ENCODE assay signal across 12 cellular contexts in genomic region chr22:25113316-25113721, GRCh38.
DNase-seq lines count a peak whose midpoint lies in the region; ATAC-seq, FAIRE-seq and TF ChIP-seq lines count a peak whose summit lies in the region.
"Had no signal": no experiment of that assay in that cellular context is flagged by ENCODE, and none has a peak within 500 bp of the region (broad histone marks: within the 10 kb centered on the region; RNA-seq: fewer than 3 reads in every experiment).

No MANE protein-coding gene starts in this region.

- ATAC-seq in gastrocnemius medialis, result peak; percentile 49 to 57
- ATAC-seq in GM18519 (IDR thresholded peaks at IDR 0.05; ENCODE audit: low FRiP score, unreplicated experiment), result no peak
- no peak for ATAC-seq in HG03159 (IDR thresholded peaks at IDR 0.05; ENCODE audit: unreplicated experiment)

- H3K4me1 ChIP-seq in kidney (ENCODE audit: control insufficient read depth in 1 of 2, insufficient read depth in 1 of 2, low read depth in 1 of 2, low read length in 2 of 2) (peaks cover 29 to 31% of the 10 kb centered on the region in 2 donors), gastrocnemius medialis (peaks cover 26 to 31% of the 10 kb centered on the region in 2 donors)

- peak; percentile 35 for DNase-seq in Daoy (ENCODE audit: low read depth)
- DNase-seq in astrocyte of the hippocampus (ENCODE audit: low read depth, low spot score), result peak; percentile 22
- DNase-seq in kidney, result peak; percentile 89
- DNase-seq in gastrocnemius medialis, result peak; percentile 84 to 95
- DNase-seq in stimulated activated CD4-positive, alpha-beta T cell treated with anti-CD3 and anti-CD28 coated beads, Interleukin-12 subunit alpha, Interleukin-12 subunit beta, amount 100 ng/mL, for 4 hours, result no peak
- DNase-seq in midbrain (lab: John Stamatoyannopoulos, UW), result no peak
- DNase-seq: amniotic stem cell; CD4-positive, alpha-beta memory T cell; NCI-H1048; NCI-H82 had no signal

- no peaks in the 10 kb centered on the region for H3K27me3 ChIP-seq in gastrocnemius medialis

- H3K9me3 ChIP-seq in kidney (ENCODE audit: control insufficient read depth in 1 of 2, low read length in 2 of 2), result no peaks in the 10 kb centered on the region
- no peaks in the 10 kb centered on the region for H3K9me3 ChIP-seq in gastrocnemius medialis

- TF ChIP-seq POLR2A in gastrocnemius medialis (IDR thresholded peaks at IDR 0.05), result peak; percentile 50 to 60

- H3K4me3 ChIP-seq in kidney (ENCODE audit: low read length in 2 of 2), result peak overlapping the region in 1 of 2 donors; percentile 74
- H3K4me3 ChIP-seq in gastrocnemius medialis, result peak overlapping the region; percentile 71 to 80 (median 79)

- peak overlapping the region in 1 of 2 donors; percentile 13 for H3K9ac ChIP-seq in kidney (ENCODE audit: low read length in 2 of 2)

- in situ Hi-C loops in gastrocnemius medialis (cut with MboI; ENCODE audit: low sequenced_read_pairs in 4 of 4), result loop anchor here in 1 of 4 donors (10.0 kb wide), 1 partner anchor 51 kb away; no protein-coding TSS in a partner anchor

- no peak for FAIRE-seq in kidney (lab: Jason Lieb, UNC)

- intact Hi-C loops in kidney (cut with DNase I), result no loop called here
- intact Hi-C loops in gastrocnemius medialis (cut with DNase I; ENCODE audit: low total_unique reads), result loop anchor here (1.0 to 10.0 kb wide), 2 partner anchors 48 to 631 kb away; partner anchors contain the start of gene MYO18B

- H3K36me3 ChIP-seq in kidney (ENCODE audit: control insufficient read depth in 1 of 2, insufficient read depth in 2 of 2, low read length in 2 of 2) (no peaks in the 10 kb centered on the region), gastrocnemius medialis (peaks cover 0 to 12% of the 10 kb centered on the region in 2 donors)

- H3K27ac ChIP-seq in kidney (ENCODE audit: low read depth in 2 of 2, low read length in 2 of 2), result peak overlapping the region; percentile 75 to 82
- peak overlapping the region; percentile 85 to 99 (median 95) for H3K27ac ChIP-seq in gastrocnemius medialis

- no peak for TF ChIP-seq CTCF in kidney (IDR thresholded peaks at IDR 0.05; ENCODE audit: borderline replicate concordance, extremely low read depth, insufficient read depth)
- no peak for TF ChIP-seq CTCF in gastrocnemius medialis (IDR thresholded peaks at IDR 0.05 in 4 of 5, conservative IDR thresholded peaks at IDR 0.05 in 1 of 5)

Comparison
In these comparisons a context has a peak if more than half of its experiments do, and no peak if none do; other contexts are left out.
1. DNase-seq: peak in Daoy (single experiment), astrocyte of the hippocampus (single experiment), kidney (single experiment) and gastrocnemius medialis (2 of 2); none in stimulated activated CD4-positive, alpha-beta T cell treated with anti-CD3 and anti-CD28 coated beads, Interleukin-12 subunit alpha, Interleukin-12 subunit beta, amount 100 ng/mL, for 4 hours (single experiment) and midbrain (single experiment).
2. ATAC-seq: peak in gastrocnemius medialis (2 of 2); none in GM18519 (single experiment) and HG03159 (single experiment).